In the genomic region with DNA sequence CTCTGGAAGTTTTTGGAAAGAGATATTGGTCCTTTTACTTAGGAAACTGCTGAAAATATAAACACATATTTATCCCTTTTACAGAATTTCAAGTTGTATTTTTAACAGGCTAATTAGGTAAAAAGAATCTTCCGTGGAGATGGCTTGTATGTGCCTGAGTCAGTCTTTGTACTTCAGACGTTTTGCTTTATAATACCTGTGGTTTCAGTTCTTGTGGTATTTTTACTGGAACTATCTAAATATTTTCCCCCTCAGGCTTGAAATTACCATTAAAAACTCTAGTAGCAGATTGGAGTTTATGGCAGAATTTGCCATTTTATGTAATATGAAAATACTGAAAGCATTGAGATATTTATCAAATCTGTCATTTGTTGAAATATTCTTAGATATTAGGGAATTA, we compare ENCODE assay signal across 19 cellular contexts.
A peak's percentile ranks its signal among the peaks of the same experiment; 100 is the strongest.
DNase-seq lines count a peak whose midpoint lies in the region; ATAC-seq, FAIRE-seq and TF ChIP-seq lines count a peak whose summit lies in the region.
"Had no signal": no experiment of that assay in that cellular context is flagged by ENCODE, and none has a peak within 500 bp of the region (broad histone marks: within the 10 kb centered on the region; RNA-seq: fewer than 3 reads in every experiment).

No MANE protein-coding gene starts in this region.

- TF ChIP-seq EP300 in GM12878 (IDR thresholded peaks at IDR 0.05; ENCODE audit: borderline replicate concordance in 1 of 2, control insufficient read depth in 1 of 2, low read depth in 2 of 2, low read length in 2 of 2): no peak

- no peak overlapping the region; the same call in 1 of the 2 replicates for H3K4me2 ChIP-seq in GM12878 (ENCODE audit: control insufficient read depth, insufficient read depth)

- H3K4me1 ChIP-seq in GM12878 (ENCODE audit: control insufficient read depth, insufficient read depth, low read length): peaks cover 9% of the 10 kb centered on the region; the same call in 1 of the 2 replicates
- H3K4me1 ChIP-seq: right lobe of liver had no signal

- H3K4me3 Mint-ChIP-seq in Calu3 (ENCODE audit: low read depth, unreplicated experiment): no peak overlapping the region
- H3K4me3 Mint-ChIP-seq: activated T-helper 1 cell treated with anti-CD3 and anti-CD28 coated beads, Interleukin-12 subunit alpha, Interleukin-12 subunit beta, Interleukin-2, Interleukin-4 antibody, amounts not matched to agents 30 ng/mL and 10 ng/mL and 1 ng/mL, durations not matched to agents 14 hours and 24 hours and 36 hours; CD4-positive, alpha-beta memory T cell; effector memory CD8-positive, alpha-beta T cell; naive thymus-derived CD4-positive, alpha-beta T cell; stimulated activated naive CD8-positive, alpha-beta T cell treated with anti-CD3 and anti-CD28 coated beads, Interleukin-15, amount 100 ng/mL, for 72 hours; T-helper 17 cell had no signal

- H3K27ac Mint-ChIP-seq in Calu3 (ENCODE audit: unreplicated experiment): no peak overlapping the region
- H3K27ac Mint-ChIP-seq: activated T-helper 1 cell treated with anti-CD3 and anti-CD28 coated beads, Interleukin-12 subunit alpha, Interleukin-12 subunit beta, Interleukin-2, Interleukin-4 antibody, amounts not matched to agents 30 ng/mL and 10 ng/mL and 1 ng/mL, durations not matched to agents 14 hours and 24 hours and 36 hours; CD4-positive, alpha-beta memory T cell; effector memory CD8-positive, alpha-beta T cell; naive thymus-derived CD4-positive, alpha-beta T cell; stimulated activated naive CD8-positive, alpha-beta T cell treated with anti-CD3 and anti-CD28 coated beads, Interleukin-15, amount 100 ng/mL, for 72 hours; T-helper 17 cell had no signal

- intact Hi-C loops in GM12878 (cut with micrococcal nuclease; ENCODE audit: unreplicated experiment) (loop anchor here (5.0 to 10.0 kb wide), 2 partner anchors 78 to 210 kb away; no protein-coding TSS in a partner anchor), Calu3 (cut with micrococcal nuclease; ENCODE audit: unreplicated experiment) (no loop called here)

- no peak overlapping the region for H3K27ac ChIP-seq in GM12878 (ENCODE audit: control insufficient read depth, insufficient read depth)
- H3K27ac ChIP-seq in brain microvascular endothelial cell: no peak overlapping the region
- H3K27ac ChIP-seq: right lobe of liver had no signal

- DNase-seq in EL (peak; percentile 69), LHCN-M2 (ENCODE audit: low read depth) (peak; percentile 56), GM12878 (ENCODE audit: low read depth, low spot score) (no peak), myocyte (ENCODE audit: low read depth) (peak; percentile 18), Calu3 (no peak), brain microvascular endothelial cell (no peak), NCI-H128 (lab: John Stamatoyannopoulos, UW; ENCODE audit: unreplicated experiment) (no peak)
- DNase-seq: activated CD4-positive, alpha-beta T cell treated with anti-CD3 and anti-CD28 coated beads, Interleukin-2, amount 50 U/mL, for 1 hour; CD4-positive, alpha-beta memory T cell; effector memory CD8-positive, alpha-beta T cell; KG1; left colon; naive thymus-derived CD4-positive, alpha-beta T cell; NCI-H1930; right lobe of liver; stimulated activated naive CD8-positive, alpha-beta T cell treated with anti-CD3 and anti-CD28 coated beads, Interleukin-15, amount 100 ng/mL, for 72 hours; T-helper 17 cell had no signal

- POLR2A ChIA-PET in GM12878 (lab: Charles Lee): no interaction called here

- no peaks in the 10 kb centered on the region for H3K9me3 ChIP-seq in GM12878 (replicated peaks; ENCODE audit: control insufficient read depth, insufficient read depth, low read length)
- H3K9me3 ChIP-seq: right lobe of liver had no signal

- no peaks in the 10 kb centered on the region; the same call in none of the 2 replicates for H3K79me2 ChIP-seq in GM12878 (ENCODE audit: control insufficient read depth, insufficient read depth, low read length)

- H3K27me3 Mint-ChIP-seq in Calu3 (ENCODE audit: unreplicated experiment): no peaks in the 10 kb centered on the region
- H3K27me3 Mint-ChIP-seq: CD4-positive, alpha-beta memory T cell; effector memory CD8-positive, alpha-beta T cell; naive thymus-derived CD4-positive, alpha-beta T cell; stimulated activated naive CD8-positive, alpha-beta T cell treated with anti-CD3 and anti-CD28 coated beads, Interleukin-15, amount 100 ng/mL, for 72 hours; T-helper 17 cell had no signal

- CTCF ChIA-PET in GM12878 (lab: Yijun Ruan, JAX) (no interaction called here), Calu3 (lab: Charles Lee) (no interaction called here)

- H3K36me3 Mint-ChIP-seq in Calu3 (ENCODE audit: insufficient read depth, unreplicated experiment): no peaks in the 10 kb centered on the region
- H3K36me3 Mint-ChIP-seq: CD4-positive, alpha-beta memory T cell; naive thymus-derived CD4-positive, alpha-beta T cell had no signal

- WGBS in GM12878 (ENCODE audit: insufficient coverage, insufficient replicate concordance, low lambda C conversion rate, missing lambda C conversion rate): 0% methylated on average over 2 of the region's 2 CpGs

- no peak overlapping the region for H3K4me3 ChIP-seq in GM12878
- no peak overlapping the region for H3K4me3 ChIP-seq in brain microvascular endothelial cell (ENCODE audit: low read depth, low read length)
- H3K4me3 ChIP-seq: right lobe of liver had no signal

- SMC1A ChIA-PET in GM12878 (lab: Charles Lee; ENCODE audit: uncharacterized antibody, unreplicated experiment): no interaction called here

- RAD21 ChIA-PET in GM12878 (lab: Charles Lee; ENCODE audit: unreplicated experiment): no interaction called here

- TF ChIP-seq RAD21 in GM12878 (IDR thresholded peaks at IDR 0.05; ENCODE audit: insufficient read depth, low read depth, low read length): no peak

- TF ChIP-seq CTCF in GM12878 (IDR thresholded peaks at IDR 0.05 in 2 of 3, conservative IDR thresholded peaks at IDR 0.05 in 1 of 3; ENCODE audit: control insufficient read depth in 2 of 3, extremely low read depth in 1 of 3, insufficient read depth in 1 of 3, low read depth in 3 of 3, low read length in 3 of 3): no peak
- TF ChIP-seq CTCF in Calu3 (IDR thresholded peaks at IDR 0.05; ENCODE audit: unreplicated experiment): no peak
- TF ChIP-seq CTCF in brain microvascular endothelial cell (IDR thresholded peaks at IDR 0.05; ENCODE audit: low read depth, low read length, missing control alignments): no peak

- no peak for TF ChIP-seq POLR2A in GM12878 (IDR thresholded peaks at IDR 0.05; ENCODE audit: low read depth, low read length)

- no peaks in the 10 kb centered on the region for H3K9me3 Mint-ChIP-seq in Calu3 (ENCODE audit: low read depth, unreplicated experiment)
- H3K9me3 Mint-ChIP-seq: activated T-helper 1 cell treated with anti-CD3 and anti-CD28 coated beads, Interleukin-12 subunit alpha, Interleukin-12 subunit beta, Interleukin-2, Interleukin-4 antibody, amounts not matched to agents 30 ng/mL and 10 ng/mL and 1 ng/mL, durations not matched to agents 14 hours and 24 hours and 36 hours; CD4-positive, alpha-beta memory T cell; effector memory CD8-positive, alpha-beta T cell; naive thymus-derived CD4-positive, alpha-beta T cell; stimulated activated naive CD8-positive, alpha-beta T cell treated with anti-CD3 and anti-CD28 coated beads, Interleukin-15, amount 100 ng/mL, for 72 hours had no signal

- no peak overlapping the region for H2AFZ ChIP-seq in GM12878 (ENCODE audit: control insufficient read depth, low read depth, low read length)

- FAIRE-seq in GM12878 (lab: Jason Lieb, UNC): peak; percentile 35

- H4K20me1 ChIP-seq in GM12878 (ENCODE audit: control insufficient read depth, insufficient read depth): no peaks in the 10 kb centered on the region

- no peaks in the 10 kb centered on the region for H3K27me3 ChIP-seq in GM12878 (replicated peaks in 1 of 2; ENCODE audit: control insufficient read depth in 2 of 2, insufficient read depth in 2 of 2, low read length in 1 of 2)
- no peaks in the 10 kb centered on the region for H3K27me3 ChIP-seq in brain microvascular endothelial cell (replicated peaks)
- H3K27me3 ChIP-seq: right lobe of liver had no signal

- H3K36me3 ChIP-seq in GM12878 (ENCODE audit: control insufficient read depth in 2 of 2, insufficient read depth in 2 of 2, low read length in 1 of 2) (no peaks in the 10 kb centered on the region), brain microvascular endothelial cell (replicated peaks) (no peaks in the 10 kb centered on the region)
- H3K36me3 ChIP-seq: right lobe of liver had no signal

- ATAC-seq in GM12878 (peak; percentile 54), HG03175 (IDR thresholded peaks at IDR 0.05; ENCODE audit: unreplicated experiment) (no peak)
- ATAC-seq: effector memory CD8-positive, alpha-beta T cell; left colon; naive thymus-derived CD4-positive, alpha-beta T cell; right lobe of liver; stimulated activated naive CD8-positive, alpha-beta T cell treated with anti-CD3 and anti-CD28 coated beads, Interleukin-15, amount 100 ng/mL, for 72 hours; T-helper 17 cell had no signal

- peaks cover 10% of the 10 kb centered on the region for H3K4me1 Mint-ChIP-seq in Calu3 (ENCODE audit: low read depth, unreplicated experiment)

- H3K9ac ChIP-seq in GM12878 (ENCODE audit: control insufficient read depth, insufficient read depth, low read length): no peak overlapping the region

- in situ Hi-C loops in GM12878 (cut with MboI) (no loop called here), brain microvascular endothelial cell (cut with HindIII; ENCODE audit: low pct_ligation_motif_present, low sequenced_read_pairs) (no loop called here)

- BruUV-seq in GM12878 (replicated peaks; lab: Mats Ljungman, UMichigan) (no TSS peak), Calu3 (replicated peaks; lab: Mats Ljungman, UMichigan) (no TSS peak)

TF ChIP-seq in GM12878, 131 proteins besides CTCF, POLR2A, EP300 and RAD21:
- TF ChIP-seq RCOR1 (conservative IDR thresholded peaks at IDR 0.05; ENCODE audit: low read depth, low read length) (no peak), NR2F1 (conservative IDR thresholded peaks at IDR 0.05) (no peak), RB1 (IDR thresholded peaks at IDR 0.05; ENCODE audit: borderline replicate concordance) (no peak), RUNX3 (IDR thresholded peaks at IDR 0.05; ENCODE audit: low read length) (peak; percentile 46; the same call in 1 of the 2 replicates)
TF ChIP-seq in GM12878: peak in this region for 1.

Comparison
In these comparisons a context has a peak if more than half of its experiments do, and no peak if none do; other contexts are left out.
1. DNase-seq: peak in EL (single experiment), LHCN-M2 (single experiment) and myocyte (single experiment); none in GM12878 (single experiment), Calu3 (single experiment), brain microvascular endothelial cell (single experiment) and NCI-H128 (single experiment).